In the genomic region with DNA sequence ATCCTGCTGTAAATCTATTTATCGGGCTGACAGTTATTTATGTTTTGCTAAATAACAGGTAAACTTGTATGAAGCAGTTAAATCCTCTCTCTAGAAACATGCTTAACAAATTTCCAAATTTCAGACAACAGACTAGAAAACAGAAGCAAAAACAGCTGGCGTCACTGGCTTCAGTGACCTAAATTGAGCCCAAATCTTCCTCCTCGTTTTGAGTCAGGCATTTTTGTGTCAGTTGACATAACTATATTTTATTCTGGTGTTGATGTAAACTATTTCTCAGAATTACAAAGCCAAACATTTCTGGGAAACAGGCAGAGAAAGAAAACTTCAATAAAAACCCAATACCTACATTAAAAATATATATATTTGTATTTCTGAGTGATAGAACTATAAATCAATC, we compare ENCODE assay signal across 16 cellular contexts. TPM values are rescaled to one million over a fixed set of nuclear protein-coding genes. Genes with fewer than 3 reads are reported as not detected.
DNase-seq lines count a peak whose midpoint lies in the region; ATAC-seq and TF ChIP-seq lines count a peak whose summit lies in the region.
"Had no signal": no experiment of that assay in that cellular context is flagged by ENCODE, and none has a peak within 500 bp of the region (broad histone marks: within the 10 kb centered on the region; RNA-seq: fewer than 3 reads in every experiment).

No MANE protein-coding gene starts in this region.

- H3K4me3 Mint-ChIP-seq in activated T-cell treated with anti-CD3 and anti-CD28 coated beads, Interleukin-2, amount 50 U/mL, for 24 hours = no peak overlapping the region
- H3K4me3 Mint-ChIP-seq in activated CD4-positive, alpha-beta memory T cell treated with anti-CD3 and anti-CD28 coated beads for 36 hours = peak overlapping the region; percentile 7
- H3K4me3 Mint-ChIP-seq in stimulated activated effector memory CD8-positive, alpha-beta T cell treated with anti-CD3 and anti-CD28 coated beads, Interleukin-12 subunit alpha, Interleukin-12 subunit beta, amount 100 ng/mL, for 72 hours = peak overlapping the region; percentile 48

- POLR2A ChIA-PET in activated CD4-positive, alpha-beta memory T cell treated with anti-CD3 and anti-CD28 coated beads for 36 hours (lab: Charles Lee) = interaction anchor here (1.5 kb wide), 1 partner anchor 65 kb away, joined by 5 read pairs; no protein-coding TSS in a partner anchor

- TF ChIP-seq POLR2A in gastroesophageal sphincter (IDR thresholded peaks at IDR 0.05) = no peak
- no peak for TF ChIP-seq POLR2A in adrenal gland (IDR thresholded peaks at IDR 0.05)

- no peak overlapping the region for H3K4me3 ChIP-seq in gastroesophageal sphincter
- H3K4me3 ChIP-seq in adrenal gland = no peak overlapping the region
- H3K4me3 ChIP-seq: Peyer's patch had no signal

- H3K9me3 ChIP-seq in gastroesophageal sphincter (no peaks in the 10 kb centered on the region), adrenal gland (replicated peaks in 1 of 3) (peaks cover 0 to 5% (median 0%) of the 10 kb centered on the region in 3 donors)
- H3K9me3 ChIP-seq: Peyer's patch had no signal

- H3K4me1 ChIP-seq in gastroesophageal sphincter = peaks cover 12 to 83% (median 23%) of the 10 kb centered on the region in 3 donors
- peaks cover 0 to 38% of the 10 kb centered on the region in 2 donors for H3K4me1 ChIP-seq in adrenal gland (replicated peaks in 1 of 2)
- H3K4me1 ChIP-seq: Peyer's patch had no signal

- no peaks in the 10 kb centered on the region for H3K9me3 Mint-ChIP-seq in activated T-cell treated with anti-CD3 and anti-CD28 coated beads, Interleukin-2, amount 50 U/mL, for 24 hours
- H3K9me3 Mint-ChIP-seq in activated CD4-positive, alpha-beta memory T cell treated with anti-CD3 and anti-CD28 coated beads for 36 hours = no peaks in the 10 kb centered on the region
- H3K9me3 Mint-ChIP-seq in stimulated activated effector memory CD8-positive, alpha-beta T cell treated with anti-CD3 and anti-CD28 coated beads, Interleukin-12 subunit alpha, Interleukin-12 subunit beta, amount 100 ng/mL, for 72 hours = no peaks in the 10 kb centered on the region

- ATAC-seq in gastroesophageal sphincter = no peak
- peak; percentile 69 for ATAC-seq in stimulated activated effector memory CD8-positive, alpha-beta T cell treated with anti-CD3 and anti-CD28 coated beads, Interleukin-12 subunit alpha, Interleukin-12 subunit beta, amount 100 ng/mL, for 72 hours

- 26 to 27% methylated on average over 2 to 3 of the region's 3 CpGs for WGBS in gastroesophageal sphincter (ENCODE audit: low coverage in 1 of 2), 2 donors
- WGBS in adrenal gland, 4 donors = 49 to 60% (median 54%) methylated on average over 3 of the region's 3 CpGs

- H3K4me1 Mint-ChIP-seq in activated T-cell treated with anti-CD3 and anti-CD28 coated beads, Interleukin-2, amount 50 U/mL, for 24 hours (ENCODE audit: low read depth) = peaks cover 78% of the 10 kb centered on the region
- peaks cover 65% of the 10 kb centered on the region for H3K4me1 Mint-ChIP-seq in activated CD4-positive, alpha-beta memory T cell treated with anti-CD3 and anti-CD28 coated beads for 36 hours (ENCODE audit: low read depth)
- peaks cover 39% of the 10 kb centered on the region for H3K4me1 Mint-ChIP-seq in stimulated activated effector memory CD8-positive, alpha-beta T cell treated with anti-CD3 and anti-CD28 coated beads, Interleukin-12 subunit alpha, Interleukin-12 subunit beta, amount 100 ng/mL, for 72 hours

- peak overlapping the region; percentile 71 to 73 (median 73) for H3K27ac ChIP-seq in gastroesophageal sphincter
- H3K27ac ChIP-seq in adrenal gland = peak overlapping the region in 1 of 5 donors; percentile 52

- no peak for TF ChIP-seq EP300 in gastroesophageal sphincter (IDR thresholded peaks at IDR 0.05)

- no peaks in the 10 kb centered on the region for H3K36me3 Mint-ChIP-seq in activated T-cell treated with anti-CD3 and anti-CD28 coated beads, Interleukin-2, amount 50 U/mL, for 24 hours (ENCODE audit: low read depth)
- no peaks in the 10 kb centered on the region for H3K36me3 Mint-ChIP-seq in activated CD4-positive, alpha-beta memory T cell treated with anti-CD3 and anti-CD28 coated beads for 36 hours
- peaks cover 12% of the 10 kb centered on the region for H3K36me3 Mint-ChIP-seq in stimulated activated effector memory CD8-positive, alpha-beta T cell treated with anti-CD3 and anti-CD28 coated beads, Interleukin-12 subunit alpha, Interleukin-12 subunit beta, amount 100 ng/mL, for 72 hours

- DNase-seq in activated T-cell treated with anti-CD3 and anti-CD28 coated beads, Interleukin-2, amount 50 U/mL, for 24 hours = no peak
- no peak for DNase-seq in activated T-cell treated with anti-CD3 and anti-CD28 coated beads for 4 hours
- peak; percentile 45 for DNase-seq in activated CD4-positive, alpha-beta memory T cell treated with anti-CD3 and anti-CD28 coated beads for 36 hours
- DNase-seq in stimulated activated effector memory CD8-positive, alpha-beta T cell treated with anti-CD3 and anti-CD28 coated beads, Interleukin-12 subunit alpha, Interleukin-12 subunit beta, amount 100 ng/mL, for 72 hours (ENCODE audit: low spot score in 2 of 2) = no peak
- no peak for DNase-seq in adrenal gland
- DNase-seq in effector CD4-positive, alpha-beta T cell = no peak
- DNase-seq in NCI-H524 (lab: John Stamatoyannopoulos, UW) = no peak
- DNase-seq: activated gamma-delta T cell treated with Interleukin-2 at 50 U/mL for 16 hours; caudate nucleus; COR-L47; GDM1; hypothalamus; Peyer's patch; stimulated activated CD4-positive, alpha-beta T cell treated with anti-CD3 and anti-CD28 coated beads, Interleukin-4, amount 100 ng/mL, for 4 hours; SW 1271 had no signal

- TF ChIP-seq CTCF in gastroesophageal sphincter (IDR thresholded peaks at IDR 0.05) (no peak), adrenal gland (IDR thresholded peaks at IDR 0.05) (no peak)

- H3K27ac Mint-ChIP-seq in activated T-cell treated with anti-CD3 and anti-CD28 coated beads, Interleukin-2, amount 50 U/mL, for 24 hours = peak overlapping the region; percentile 76
- peak overlapping the region; percentile 59 for H3K27ac Mint-ChIP-seq in activated CD4-positive, alpha-beta memory T cell treated with anti-CD3 and anti-CD28 coated beads for 36 hours
- H3K27ac Mint-ChIP-seq in stimulated activated effector memory CD8-positive, alpha-beta T cell treated with anti-CD3 and anti-CD28 coated beads, Interleukin-12 subunit alpha, Interleukin-12 subunit beta, amount 100 ng/mL, for 72 hours = peak overlapping the region; percentile 94

- H3K36me3 ChIP-seq in gastroesophageal sphincter = no peaks in the 10 kb centered on the region
- H3K36me3 ChIP-seq in adrenal gland (replicated peaks in 1 of 2) = no peaks in the 10 kb centered on the region
- H3K36me3 ChIP-seq: Peyer's patch had no signal

- no peaks in the 10 kb centered on the region for H3K27me3 Mint-ChIP-seq in activated T-cell treated with anti-CD3 and anti-CD28 coated beads, Interleukin-2, amount 50 U/mL, for 24 hours
- H3K27me3 Mint-ChIP-seq in activated CD4-positive, alpha-beta memory T cell treated with anti-CD3 and anti-CD28 coated beads for 36 hours = no peaks in the 10 kb centered on the region

- H3K27me3 ChIP-seq in gastroesophageal sphincter (no peaks in the 10 kb centered on the region), adrenal gland (no peaks in the 10 kb centered on the region)
- H3K27me3 ChIP-seq: Peyer's patch had no signal

- CTCF ChIA-PET in activated CD4-positive, alpha-beta memory T cell treated with anti-CD3 and anti-CD28 coated beads for 36 hours (lab: Charles Lee) = interaction anchor here (1.2 kb wide), 1 partner anchor 43 kb away, joined by 3 read pairs; no protein-coding TSS in a partner anchor

- intact Hi-C loops in activated CD4-positive, alpha-beta memory T cell treated with anti-CD3 and anti-CD28 coated beads for 36 hours (cut with micrococcal nuclease) = loop anchor here (1.0 to 5.0 kb wide), 3 partner anchors 13 to 205 kb away; no protein-coding TSS in a partner anchor
- intact Hi-C loops in adrenal gland (cut with DNase I) = no loop called here

RNA-seq across cellular contexts. Expression of a gene that starts 21.7 kb away (rescaled TPM):
- 10 to 100 TPM; 37.9 to 40.0 TPM for total RNA-seq in activated CD4-positive, alpha-beta memory T cell treated with anti-CD3 and anti-CD28 coated beads for 36 hours
- total RNA-seq in gastroesophageal sphincter = 100 to 1,000 TPM in 1 of 4 donors, 10 to 100 TPM in 3; 86.0 to 110 (median 91.5) TPM
- total RNA-seq in adrenal gland = 10 to 100 TPM; 24.2 to 62.1 (median 45.2) TPM
- 10 to 100 TPM; 26.4 to 54.7 (median 29.9) TPM for polyA plus RNA-seq in adrenal gland
